ENCODE assay signal across 1 cellular context in the genomic region with DNA sequence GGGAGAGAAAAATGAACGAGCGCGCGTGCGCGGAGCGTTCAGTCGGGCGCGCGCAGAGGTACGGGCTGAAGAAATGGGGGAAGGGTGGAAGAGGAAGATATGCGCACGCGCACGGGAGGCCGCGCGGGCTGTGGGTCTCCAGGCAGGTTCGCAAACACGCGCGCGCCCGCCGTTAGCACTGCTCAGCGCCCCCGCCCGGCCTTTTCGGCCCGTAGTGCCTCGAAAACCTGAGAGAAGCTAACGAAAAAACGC.
A peak's percentile ranks its signal among the peaks of the same experiment; 100 is the strongest.
TF ChIP-seq lines count a peak whose summit lies in the region.

No MANE protein-coding gene starts in this region.

TF ChIP-seq in HepG2, 621 proteins besides CTCF, POLR2A, EP300 and RAD21 (continued from another document and continues in another):
- TF ChIP-seq, protein P1, sequence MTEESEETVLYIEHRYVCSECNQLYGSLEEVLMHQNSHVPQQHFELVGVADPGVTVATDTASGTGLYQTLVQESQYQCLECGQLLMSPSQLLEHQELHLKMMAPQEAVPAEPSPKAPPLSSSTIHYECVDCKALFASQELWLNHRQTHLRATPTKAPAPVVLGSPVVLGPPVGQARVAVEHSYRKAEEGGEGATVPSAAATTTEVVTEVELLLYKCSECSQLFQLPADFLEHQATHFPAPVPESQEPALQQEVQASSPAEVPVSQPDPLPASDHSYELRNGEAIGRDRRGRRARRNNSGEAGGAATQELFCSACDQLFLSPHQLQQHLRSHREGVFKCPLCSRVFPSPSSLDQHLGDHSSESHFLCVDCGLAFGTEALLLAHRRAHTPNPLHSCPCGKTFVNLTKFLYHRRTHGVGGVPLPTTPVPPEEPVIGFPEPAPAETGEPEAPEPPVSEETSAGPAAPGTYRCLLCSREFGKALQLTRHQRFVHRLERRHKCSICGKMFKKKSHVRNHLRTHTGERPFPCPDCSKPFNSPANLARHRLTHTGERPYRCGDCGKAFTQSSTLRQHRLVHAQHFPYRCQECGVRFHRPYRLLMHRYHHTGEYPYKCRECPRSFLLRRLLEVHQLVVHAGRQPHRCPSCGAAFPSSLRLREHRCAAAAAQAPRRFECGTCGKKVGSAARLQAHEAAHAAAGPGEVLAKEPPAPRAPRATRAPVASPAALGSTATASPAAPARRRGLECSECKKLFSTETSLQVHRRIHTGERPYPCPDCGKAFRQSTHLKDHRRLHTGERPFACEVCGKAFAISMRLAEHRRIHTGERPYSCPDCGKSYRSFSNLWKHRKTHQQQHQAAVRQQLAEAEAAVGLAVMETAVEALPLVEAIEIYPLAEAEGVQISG (CRISPR knock-in tag; IDR thresholded peaks at IDR 0.05) = no peak
- TF ChIP-seq, protein P2, sequence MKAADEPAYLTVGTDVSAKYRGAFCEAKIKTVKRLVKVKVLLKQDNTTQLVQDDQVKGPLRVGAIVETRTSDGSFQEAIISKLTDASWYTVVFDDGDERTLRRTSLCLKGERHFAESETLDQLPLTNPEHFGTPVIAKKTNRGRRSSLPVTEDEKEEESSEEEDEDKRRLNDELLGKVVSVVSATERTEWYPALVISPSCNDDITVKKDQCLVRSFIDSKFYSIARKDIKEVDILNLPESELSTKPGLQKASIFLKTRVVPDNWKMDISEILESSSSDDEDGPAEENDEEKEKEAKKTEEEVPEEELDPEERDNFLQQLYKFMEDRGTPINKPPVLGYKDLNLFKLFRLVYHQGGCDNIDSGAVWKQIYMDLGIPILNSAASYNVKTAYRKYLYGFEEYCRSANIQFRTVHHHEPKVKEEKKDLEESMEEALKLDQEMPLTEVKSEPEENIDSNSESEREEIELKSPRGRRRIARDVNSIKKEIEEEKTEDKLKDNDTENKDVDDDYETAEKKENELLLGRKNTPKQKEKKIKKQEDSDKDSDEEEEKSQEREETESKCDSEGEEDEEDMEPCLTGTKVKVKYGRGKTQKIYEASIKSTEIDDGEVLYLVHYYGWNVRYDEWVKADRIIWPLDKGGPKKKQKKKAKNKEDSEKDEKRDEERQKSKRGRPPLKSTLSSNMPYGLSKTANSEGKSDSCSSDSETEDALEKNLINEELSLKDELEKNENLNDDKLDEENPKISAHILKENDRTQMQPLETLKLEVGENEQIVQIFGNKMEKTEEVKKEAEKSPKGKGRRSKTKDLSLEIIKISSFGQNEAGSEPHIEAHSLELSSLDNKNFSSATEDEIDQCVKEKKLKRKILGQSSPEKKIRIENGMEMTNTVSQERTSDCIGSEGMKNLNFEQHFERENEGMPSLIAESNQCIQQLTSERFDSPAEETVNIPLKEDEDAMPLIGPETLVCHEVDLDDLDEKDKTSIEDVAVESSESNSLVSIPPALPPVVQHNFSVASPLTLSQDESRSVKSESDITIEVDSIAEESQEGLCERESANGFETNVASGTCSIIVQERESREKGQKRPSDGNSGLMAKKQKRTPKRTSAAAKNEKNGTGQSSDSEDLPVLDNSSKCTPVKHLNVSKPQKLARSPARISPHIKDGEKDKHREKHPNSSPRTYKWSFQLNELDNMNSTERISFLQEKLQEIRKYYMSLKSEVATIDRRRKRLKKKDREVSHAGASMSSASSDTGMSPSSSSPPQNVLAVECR (CRISPR knock-in tag; IDR thresholded peaks at IDR 0.05; ENCODE audit: borderline replicate concordance) = 0 out of 2 replicates have a peak, but pooled peaks have one; percentile 57
- TF ChIP-seq ZNF589 (CRISPR knock-in tag; conservative IDR thresholded peaks at IDR 0.05) (no peak), REL (CRISPR knock-in tag; conservative IDR thresholded peaks at IDR 0.05) (no peak), ZNF329 (CRISPR knock-in tag; IDR thresholded peaks at IDR 0.05; ENCODE audit: low read depth) (0 out of 2 replicates have a peak, but pooled peaks have one; percentile 47), HOXD1 (CRISPR knock-in tag; IDR thresholded peaks at IDR 0.05) (0 out of 2 replicates have a peak, but pooled peaks have one; percentile 35), HOXA5 (CRISPR knock-in tag; IDR thresholded peaks at IDR 0.05) (0 out of 2 replicates have a peak, but pooled peaks have one; percentile 12), KAT7 (CRISPR knock-in tag; IDR thresholded peaks at IDR 0.05; ENCODE audit: borderline replicate concordance) (no peak), RFX1 (IDR thresholded peaks at IDR 0.05) (no peak), DR1 (CRISPR knock-in tag; IDR thresholded peaks at IDR 0.05) (no peak), FOSL2 (CRISPR knock-in tag; IDR thresholded peaks at IDR 0.05) (0 out of 2 replicates have a peak, but pooled peaks have one; percentile 1), KDM6A (CRISPR knock-in tag; IDR thresholded peaks at IDR 0.05; ENCODE audit: low read depth) (no peak), ZSCAN20 (CRISPR knock-in tag; IDR thresholded peaks at IDR 0.05; ENCODE audit: borderline replicate concordance) (0 out of 2 replicates have a peak, but pooled peaks have one; percentile 67), FOXK1 (CRISPR knock-in tag; IDR thresholded peaks at IDR 0.05; ENCODE audit: borderline replicate concordance, low read depth) (no peak), ZNF629 (CRISPR knock-in tag; conservative IDR thresholded peaks at IDR 0.05) (0 out of 2 replicates have a peak, but pooled peaks have one; percentile 20), KDM3A (CRISPR knock-in tag; IDR thresholded peaks at IDR 0.05; ENCODE audit: low read depth) (no peak), ZNF33B (CRISPR knock-in tag; IDR thresholded peaks at IDR 0.05) (no peak)
- TF ChIP-seq, protein P3, sequence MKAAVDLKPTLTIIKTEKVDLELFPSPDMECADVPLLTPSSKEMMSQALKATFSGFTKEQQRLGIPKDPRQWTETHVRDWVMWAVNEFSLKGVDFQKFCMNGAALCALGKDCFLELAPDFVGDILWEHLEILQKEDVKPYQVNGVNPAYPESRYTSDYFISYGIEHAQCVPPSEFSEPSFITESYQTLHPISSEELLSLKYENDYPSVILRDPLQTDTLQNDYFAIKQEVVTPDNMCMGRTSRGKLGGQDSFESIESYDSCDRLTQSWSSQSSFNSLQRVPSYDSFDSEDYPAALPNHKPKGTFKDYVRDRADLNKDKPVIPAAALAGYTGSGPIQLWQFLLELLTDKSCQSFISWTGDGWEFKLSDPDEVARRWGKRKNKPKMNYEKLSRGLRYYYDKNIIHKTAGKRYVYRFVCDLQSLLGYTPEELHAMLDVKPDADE (CRISPR knock-in tag; IDR thresholded peaks at IDR 0.05) = 0 out of 2 replicates have a peak, but pooled peaks have one; percentile 7
- TF ChIP-seq, protein P4, sequence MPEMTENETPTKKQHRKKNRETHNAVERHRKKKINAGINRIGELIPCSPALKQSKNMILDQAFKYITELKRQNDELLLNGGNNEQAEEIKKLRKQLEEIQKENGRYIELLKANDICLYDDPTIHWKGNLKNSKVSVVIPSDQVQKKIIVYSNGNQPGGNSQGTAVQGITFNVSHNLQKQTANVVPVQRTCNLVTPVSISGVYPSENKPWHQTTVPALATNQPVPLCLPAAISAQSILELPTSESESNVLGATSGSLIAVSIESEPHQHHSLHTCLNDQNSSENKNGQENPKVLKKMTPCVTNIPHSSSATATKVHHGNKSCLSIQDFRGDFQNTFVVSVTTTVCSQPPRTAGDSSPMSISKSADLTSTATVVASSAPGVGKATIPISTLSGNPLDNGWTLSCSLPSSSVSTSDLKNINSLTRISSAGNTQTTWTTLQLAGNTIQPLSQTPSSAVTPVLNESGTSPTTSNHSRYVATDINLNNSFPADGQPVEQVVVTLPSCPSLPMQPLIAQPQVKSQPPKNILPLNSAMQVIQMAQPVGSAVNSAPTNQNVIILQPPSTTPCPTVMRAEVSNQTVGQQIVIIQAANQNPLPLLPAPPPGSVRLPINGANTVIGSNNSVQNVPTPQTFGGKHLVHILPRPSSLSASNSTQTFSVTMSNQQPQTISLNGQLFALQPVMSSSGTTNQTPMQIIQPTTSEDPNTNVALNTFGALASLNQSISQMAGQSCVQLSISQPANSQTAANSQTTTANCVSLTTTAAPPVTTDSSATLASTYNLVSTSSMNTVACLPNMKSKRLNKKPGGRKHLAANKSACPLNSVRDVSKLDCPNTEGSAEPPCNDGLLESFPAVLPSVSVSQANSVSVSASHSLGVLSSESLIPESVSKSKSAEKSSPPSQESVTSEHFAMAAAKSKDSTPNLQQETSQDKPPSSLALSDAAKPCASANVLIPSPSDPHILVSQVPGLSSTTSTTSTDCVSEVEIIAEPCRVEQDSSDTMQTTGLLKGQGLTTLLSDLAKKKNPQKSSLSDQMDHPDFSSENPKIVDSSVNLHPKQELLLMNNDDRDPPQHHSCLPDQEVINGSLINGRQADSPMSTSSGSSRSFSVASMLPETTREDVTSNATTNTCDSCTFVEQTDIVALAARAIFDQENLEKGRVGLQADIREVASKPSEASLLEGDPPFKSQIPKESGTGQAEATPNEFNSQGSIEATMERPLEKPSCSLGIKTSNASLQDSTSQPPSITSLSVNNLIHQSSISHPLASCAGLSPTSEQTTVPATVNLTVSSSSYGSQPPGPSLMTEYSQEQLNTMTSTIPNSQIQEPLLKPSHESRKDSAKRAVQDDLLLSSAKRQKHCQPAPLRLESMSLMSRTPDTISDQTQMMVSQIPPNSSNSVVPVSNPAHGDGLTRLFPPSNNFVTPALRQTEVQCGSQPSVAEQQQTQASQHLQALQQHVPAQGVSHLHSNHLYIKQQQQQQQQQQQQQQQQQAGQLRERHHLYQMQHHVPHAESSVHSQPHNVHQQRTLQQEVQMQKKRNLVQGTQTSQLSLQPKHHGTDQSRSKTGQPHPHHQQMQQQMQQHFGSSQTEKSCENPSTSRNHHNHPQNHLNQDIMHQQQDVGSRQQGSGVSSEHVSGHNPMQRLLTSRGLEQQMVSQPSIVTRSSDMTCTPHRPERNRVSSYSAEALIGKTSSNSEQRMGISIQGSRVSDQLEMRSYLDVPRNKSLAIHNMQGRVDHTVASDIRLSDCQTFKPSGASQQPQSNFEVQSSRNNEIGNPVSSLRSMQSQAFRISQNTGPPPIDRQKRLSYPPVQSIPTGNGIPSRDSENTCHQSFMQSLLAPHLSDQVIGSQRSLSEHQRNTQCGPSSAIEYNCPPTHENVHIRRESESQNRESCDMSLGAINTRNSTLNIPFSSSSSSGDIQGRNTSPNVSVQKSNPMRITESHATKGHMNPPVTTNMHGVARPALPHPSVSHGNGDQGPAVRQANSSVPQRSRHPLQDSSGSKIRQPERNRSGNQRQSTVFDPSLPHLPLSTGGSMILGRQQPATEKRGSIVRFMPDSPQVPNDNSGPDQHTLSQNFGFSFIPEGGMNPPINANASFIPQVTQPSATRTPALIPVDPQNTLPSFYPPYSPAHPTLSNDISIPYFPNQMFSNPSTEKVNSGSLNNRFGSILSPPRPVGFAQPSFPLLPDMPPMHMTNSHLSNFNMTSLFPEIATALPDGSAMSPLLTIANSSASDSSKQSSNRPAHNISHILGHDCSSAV (CRISPR knock-in tag; IDR thresholded peaks at IDR 0.05; ENCODE audit: borderline replicate concordance) = no peak
- TF ChIP-seq, protein P5, sequence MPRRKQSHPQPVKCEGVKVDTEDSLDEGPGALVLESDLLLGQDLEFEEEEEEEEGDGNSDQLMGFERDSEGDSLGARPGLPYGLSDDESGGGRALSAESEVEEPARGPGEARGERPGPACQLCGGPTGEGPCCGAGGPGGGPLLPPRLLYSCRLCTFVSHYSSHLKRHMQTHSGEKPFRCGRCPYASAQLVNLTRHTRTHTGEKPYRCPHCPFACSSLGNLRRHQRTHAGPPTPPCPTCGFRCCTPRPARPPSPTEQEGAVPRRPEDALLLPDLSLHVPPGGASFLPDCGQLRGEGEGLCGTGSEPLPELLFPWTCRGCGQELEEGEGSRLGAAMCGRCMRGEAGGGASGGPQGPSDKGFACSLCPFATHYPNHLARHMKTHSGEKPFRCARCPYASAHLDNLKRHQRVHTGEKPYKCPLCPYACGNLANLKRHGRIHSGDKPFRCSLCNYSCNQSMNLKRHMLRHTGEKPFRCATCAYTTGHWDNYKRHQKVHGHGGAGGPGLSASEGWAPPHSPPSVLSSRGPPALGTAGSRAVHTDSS (CRISPR knock-in tag; conservative IDR thresholded peaks at IDR 0.05) = no peak
- TF ChIP-seq, protein P6, sequence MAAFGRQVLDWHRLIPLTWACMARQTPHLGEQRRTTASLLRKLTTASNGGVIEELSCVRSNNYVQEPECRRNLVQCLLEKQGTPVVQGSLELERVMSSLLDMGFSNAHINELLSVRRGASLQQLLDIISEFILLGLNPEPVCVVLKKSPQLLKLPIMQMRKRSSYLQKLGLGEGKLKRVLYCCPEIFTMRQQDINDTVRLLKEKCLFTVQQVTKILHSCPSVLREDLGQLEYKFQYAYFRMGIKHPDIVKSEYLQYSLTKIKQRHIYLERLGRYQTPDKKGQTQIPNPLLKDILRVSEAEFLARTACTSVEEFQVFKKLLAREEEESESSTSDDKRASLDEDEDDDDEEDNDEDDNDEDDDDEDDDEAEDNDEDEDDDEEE (CRISPR knock-in tag; IDR thresholded peaks at IDR 0.05) = peak; percentile 47; the same call in 1 of the 2 replicates
- TF ChIP-seq, protein P7, sequence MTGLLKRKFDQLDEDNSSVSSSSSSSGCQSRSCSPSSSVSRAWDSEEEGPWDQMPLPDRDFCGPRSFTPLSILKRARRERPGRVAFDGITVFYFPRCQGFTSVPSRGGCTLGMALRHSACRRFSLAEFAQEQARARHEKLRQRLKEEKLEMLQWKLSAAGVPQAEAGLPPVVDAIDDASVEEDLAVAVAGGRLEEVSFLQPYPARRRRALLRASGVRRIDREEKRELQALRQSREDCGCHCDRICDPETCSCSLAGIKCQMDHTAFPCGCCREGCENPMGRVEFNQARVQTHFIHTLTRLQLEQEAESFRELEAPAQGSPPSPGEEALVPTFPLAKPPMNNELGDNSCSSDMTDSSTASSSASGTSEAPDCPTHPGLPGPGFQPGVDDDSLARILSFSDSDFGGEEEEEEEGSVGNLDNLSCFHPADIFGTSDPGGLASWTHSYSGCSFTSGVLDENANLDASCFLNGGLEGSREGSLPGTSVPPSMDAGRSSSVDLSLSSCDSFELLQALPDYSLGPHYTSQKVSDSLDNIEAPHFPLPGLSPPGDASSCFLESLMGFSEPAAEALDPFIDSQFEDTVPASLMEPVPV (CRISPR knock-in tag; IDR thresholded peaks at IDR 0.05) = 0 out of 2 replicates have a peak, but pooled peaks have one; percentile 72
- TF ChIP-seq, protein P8, sequence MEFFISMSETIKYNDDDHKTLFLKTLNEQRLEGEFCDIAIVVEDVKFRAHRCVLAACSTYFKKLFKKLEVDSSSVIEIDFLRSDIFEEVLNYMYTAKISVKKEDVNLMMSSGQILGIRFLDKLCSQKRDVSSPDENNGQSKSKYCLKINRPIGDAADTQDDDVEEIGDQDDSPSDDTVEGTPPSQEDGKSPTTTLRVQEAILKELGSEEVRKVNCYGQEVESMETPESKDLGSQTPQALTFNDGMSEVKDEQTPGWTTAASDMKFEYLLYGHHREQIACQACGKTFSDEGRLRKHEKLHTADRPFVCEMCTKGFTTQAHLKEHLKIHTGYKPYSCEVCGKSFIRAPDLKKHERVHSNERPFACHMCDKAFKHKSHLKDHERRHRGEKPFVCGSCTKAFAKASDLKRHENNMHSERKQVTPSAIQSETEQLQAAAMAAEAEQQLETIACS (CRISPR knock-in tag; IDR thresholded peaks at IDR 0.05) = peak; percentile 98
- TF ChIP-seq, protein P9, sequence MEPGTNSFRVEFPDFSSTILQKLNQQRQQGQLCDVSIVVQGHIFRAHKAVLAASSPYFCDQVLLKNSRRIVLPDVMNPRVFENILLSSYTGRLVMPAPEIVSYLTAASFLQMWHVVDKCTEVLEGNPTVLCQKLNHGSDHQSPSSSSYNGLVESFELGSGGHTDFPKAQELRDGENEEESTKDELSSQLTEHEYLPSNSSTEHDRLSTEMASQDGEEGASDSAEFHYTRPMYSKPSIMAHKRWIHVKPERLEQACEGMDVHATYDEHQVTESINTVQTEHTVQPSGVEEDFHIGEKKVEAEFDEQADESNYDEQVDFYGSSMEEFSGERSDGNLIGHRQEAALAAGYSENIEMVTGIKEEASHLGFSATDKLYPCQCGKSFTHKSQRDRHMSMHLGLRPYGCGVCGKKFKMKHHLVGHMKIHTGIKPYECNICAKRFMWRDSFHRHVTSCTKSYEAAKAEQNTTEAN (CRISPR knock-in tag; conservative IDR thresholded peaks at IDR 0.05) = 0 out of 2 replicates have a peak, but pooled peaks have one; percentile 49
- TF ChIP-seq, protein P10, sequence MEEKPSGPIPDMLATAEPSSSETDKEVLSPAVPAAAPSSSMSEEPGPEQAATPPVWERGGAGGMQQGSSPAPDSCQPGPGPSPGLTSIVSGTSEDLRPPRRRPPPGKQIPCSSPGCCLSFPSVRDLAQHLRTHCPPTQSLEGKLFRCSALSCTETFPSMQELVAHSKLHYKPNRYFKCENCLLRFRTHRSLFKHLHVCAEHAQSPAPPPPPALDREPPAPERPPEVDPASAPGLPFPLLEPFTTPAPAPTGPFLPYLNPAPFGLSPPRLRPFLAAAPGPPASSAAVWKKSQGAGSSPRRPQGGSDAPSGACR (CRISPR knock-in tag; IDR thresholded peaks at IDR 0.05) = no peak; the same call in 1 of the 2 replicates
